Comparison of ENCODE assay signal across 1 cellular context in the genomic region with DNA sequence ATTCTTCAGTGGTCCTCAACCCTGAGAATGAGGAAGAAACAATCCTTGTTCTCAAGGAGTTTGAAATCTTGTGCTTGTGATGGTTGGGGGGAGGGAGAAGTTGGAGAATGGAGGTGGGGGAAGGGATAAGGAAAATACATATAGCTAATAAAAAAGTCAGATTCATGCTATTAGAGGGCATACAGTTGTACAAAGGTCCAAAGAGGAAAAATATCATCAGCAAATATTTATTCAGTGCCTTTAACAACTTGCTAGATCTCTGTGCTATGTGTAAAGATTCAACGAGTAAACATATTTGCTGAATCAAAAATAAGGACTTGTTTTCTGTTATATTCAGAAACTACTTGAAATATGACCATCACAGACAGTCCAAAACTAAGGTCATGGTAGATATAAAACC.
TF ChIP-seq lines count a peak whose summit lies in the region.

No MANE protein-coding gene starts in this region.

TF ChIP-seq in GM23338, 12 proteins besides CTCF, POLR2A, EP300 and RAD21 (continued from another document):
- TF ChIP-seq, protein P1, sequence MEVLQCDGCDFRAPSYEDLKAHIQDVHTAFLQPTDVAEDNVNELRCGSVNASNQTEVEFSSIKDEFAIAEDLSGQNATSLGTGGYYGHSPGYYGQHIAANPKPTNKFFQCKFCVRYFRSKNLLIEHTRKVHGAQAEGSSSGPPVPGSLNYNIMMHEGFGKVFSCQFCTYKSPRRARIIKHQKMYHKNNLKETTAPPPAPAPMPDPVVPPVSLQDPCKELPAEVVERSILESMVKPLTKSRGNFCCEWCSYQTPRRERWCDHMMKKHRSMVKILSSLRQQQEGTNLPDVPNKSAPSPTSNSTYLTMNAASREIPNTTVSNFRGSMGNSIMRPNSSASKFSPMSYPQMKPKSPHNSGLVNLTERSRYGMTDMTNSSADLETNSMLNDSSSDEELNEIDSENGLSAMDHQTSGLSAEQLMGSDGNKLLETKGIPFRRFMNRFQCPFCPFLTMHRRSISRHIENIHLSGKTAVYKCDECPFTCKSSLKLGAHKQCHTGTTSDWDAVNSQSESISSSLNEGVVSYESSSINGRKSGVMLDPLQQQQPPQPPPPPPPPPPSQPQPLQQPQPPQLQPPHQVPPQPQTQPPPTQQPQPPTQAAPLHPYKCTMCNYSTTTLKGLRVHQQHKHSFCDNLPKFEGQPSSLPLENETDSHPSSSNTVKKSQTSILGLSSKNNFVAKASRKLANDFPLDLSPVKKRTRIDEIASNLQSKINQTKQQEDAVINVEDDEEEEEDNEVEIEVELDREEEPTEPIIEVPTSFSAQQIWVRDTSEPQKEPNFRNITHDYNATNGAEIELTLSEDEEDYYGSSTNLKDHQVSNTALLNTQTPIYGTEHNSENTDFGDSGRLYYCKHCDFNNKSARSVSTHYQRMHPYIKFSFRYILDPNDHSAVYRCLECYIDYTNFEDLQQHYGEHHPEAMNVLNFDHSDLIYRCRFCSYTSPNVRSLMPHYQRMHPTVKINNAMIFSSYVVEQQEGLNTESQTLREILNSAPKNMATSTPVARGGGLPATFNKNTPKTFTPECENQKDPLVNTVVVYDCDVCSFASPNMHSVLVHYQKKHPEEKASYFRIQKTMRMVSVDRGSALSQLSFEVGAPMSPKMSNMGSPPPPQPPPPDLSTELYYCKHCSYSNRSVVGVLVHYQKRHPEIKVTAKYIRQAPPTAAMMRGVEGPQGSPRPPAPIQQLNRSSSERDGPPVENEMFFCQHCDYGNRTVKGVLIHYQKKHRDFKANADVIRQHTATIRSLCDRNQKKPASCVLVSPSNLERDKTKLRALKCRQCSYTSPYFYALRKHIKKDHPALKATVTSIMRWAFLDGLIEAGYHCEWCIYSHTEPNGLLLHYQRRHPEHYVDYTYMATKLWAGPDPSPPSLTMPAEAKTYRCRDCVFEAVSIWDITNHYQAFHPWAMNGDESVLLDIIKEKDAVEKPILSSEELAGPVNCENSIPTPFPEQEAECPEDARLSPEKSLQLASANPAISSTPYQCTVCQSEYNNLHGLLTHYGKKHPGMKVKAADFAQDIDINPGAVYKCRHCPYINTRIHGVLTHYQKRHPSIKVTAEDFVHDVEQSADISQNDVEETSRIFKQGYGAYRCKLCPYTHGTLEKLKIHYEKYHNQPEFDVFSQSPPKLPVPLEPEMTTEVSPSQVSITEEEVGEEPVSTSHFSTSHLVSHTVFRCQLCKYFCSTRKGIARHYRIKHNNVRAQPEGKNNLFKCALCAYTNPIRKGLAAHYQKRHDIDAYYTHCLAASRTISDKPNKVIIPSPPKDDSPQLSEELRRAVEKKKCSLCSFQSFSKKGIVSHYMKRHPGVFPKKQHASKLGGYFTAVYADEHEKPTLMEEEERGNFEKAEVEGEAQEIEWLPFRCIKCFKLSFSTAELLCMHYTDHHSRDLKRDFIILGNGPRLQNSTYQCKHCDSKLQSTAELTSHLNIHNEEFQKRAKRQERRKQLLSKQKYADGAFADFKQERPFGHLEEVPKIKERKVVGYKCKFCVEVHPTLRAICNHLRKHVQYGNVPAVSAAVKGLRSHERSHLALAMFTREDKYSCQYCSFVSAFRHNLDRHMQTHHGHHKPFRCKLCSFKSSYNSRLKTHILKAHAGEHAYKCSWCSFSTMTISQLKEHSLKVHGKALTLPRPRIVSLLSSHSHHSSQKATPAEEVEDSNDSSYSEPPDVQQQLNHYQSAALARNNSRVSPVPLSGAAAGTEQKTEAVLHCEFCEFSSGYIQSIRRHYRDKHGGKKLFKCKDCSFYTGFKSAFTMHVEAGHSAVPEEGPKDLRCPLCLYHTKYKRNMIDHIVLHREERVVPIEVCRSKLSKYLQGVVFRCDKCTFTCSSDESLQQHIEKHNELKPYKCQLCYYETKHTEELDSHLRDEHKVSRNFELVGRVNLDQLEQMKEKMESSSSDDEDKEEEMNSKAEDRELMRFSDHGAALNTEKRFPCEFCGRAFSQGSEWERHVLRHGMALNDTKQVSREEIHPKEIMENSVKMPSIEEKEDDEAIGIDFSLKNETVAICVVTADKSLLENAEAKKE (CRISPR knock-in tag; IDR thresholded peaks at IDR 0.05): no peak
- TF ChIP-seq EZH2phosphoT487 (IDR thresholded peaks at IDR 0.05; ENCODE audit: unreplicated experiment) (no peak), NANOG (IDR thresholded peaks at IDR 0.05; ENCODE audit: borderline replicate concordance) (no peak), JUNB (IDR thresholded peaks at IDR 0.05; ENCODE audit: unreplicated experiment) (no peak), STAT1 (IDR thresholded peaks at IDR 0.05; ENCODE audit: unreplicated experiment) (no peak), ZNF331 (CRISPR knock-in tag; IDR thresholded peaks at IDR 0.05; ENCODE audit: low read depth) (no peak)
TF ChIP-seq in GM23338: peak in this region for 0.
